In genomic region chr22:19691721-19692341, GRCh38 we compare ENCODE assay signal across 10 cellular contexts. TPM values are rescaled to one million over a fixed set of nuclear protein-coding genes. Genes with fewer than 3 reads are reported as not detected.
A peak's percentile ranks its signal among the peaks of the same experiment; 100 is the strongest.
DNase-seq lines count a peak whose midpoint lies in the region; ATAC-seq and TF ChIP-seq lines count a peak whose summit lies in the region.
"Had no signal": no experiment of that assay in that cellular context is flagged by ENCODE, and none has a peak within 500 bp of the region (broad histone marks: within the 10 kb centered on the region; RNA-seq: fewer than 3 reads in every experiment).

No MANE protein-coding gene starts in this region.

- H3K36me3 ChIP-seq in BJ (ENCODE audit: control insufficient read depth, insufficient read depth, low read length), result no peaks in the 10 kb centered on the region
- no peaks in the 10 kb centered on the region for H3K36me3 ChIP-seq in Peyer's patch
- no peaks in the 10 kb centered on the region for H3K36me3 ChIP-seq in osteoblast (ENCODE audit: insufficient read depth, low read length)

- H3K4me1 ChIP-seq in Peyer's patch (no peaks in the 10 kb centered on the region), osteoblast (ENCODE audit: insufficient read depth, low read length) (peaks cover 4% of the 10 kb centered on the region)

- CTCF ChIA-PET in BJ (lab: Yijun Ruan, JAX), result interaction anchor here (1.2 to 2.3 kb wide), 2 partner anchors 12 to 25 kb away, joined by 4 to 15 read pairs; no protein-coding TSS in a partner anchor

- H3K4me3 ChIP-seq in BJ (ENCODE audit: low read depth, low read length) (no peak overlapping the region), Peyer's patch (peak overlapping the region in 1 of 4 donors; percentile 2), fibroblast of mammary gland (ENCODE audit: control insufficient read depth, low read depth, low read length) (peak overlapping the region; percentile 34), osteoblast (ENCODE audit: insufficient read depth, low read length) (peak overlapping the region; percentile 40)

- no peak for TF ChIP-seq POLR2A in Peyer's patch (IDR thresholded peaks at IDR 0.05)

- no peaks in the 10 kb centered on the region for H4K20me1 ChIP-seq in osteoblast (ENCODE audit: insufficient read depth, low read length)

- H3K27me3 ChIP-seq in BJ (ENCODE audit: control insufficient read depth, insufficient read depth, low read length) (peaks cover 13% of the 10 kb centered on the region), Peyer's patch (no peaks in the 10 kb centered on the region), osteoblast (ENCODE audit: insufficient read depth, low read length) (peaks cover 23% of the 10 kb centered on the region)

- H3K9me3 ChIP-seq in Peyer's patch (no peaks in the 10 kb centered on the region), osteoblast (ENCODE audit: low read depth, low read length) (no peaks in the 10 kb centered on the region)

- H3K27ac ChIP-seq in Peyer's patch (no peak overlapping the region), osteoblast (ENCODE audit: low read depth, low read length) (no peak overlapping the region)
- H3K27ac ChIP-seq: KMS-11 had no signal

- POLR2A ChIA-PET in BJ (lab: Charles Lee), result interaction anchor here (0.5 kb wide), 1 partner anchor 149 kb away, joined by 11 read pairs; no protein-coding TSS in a partner anchor

- ATAC-seq in GM21360 (IDR thresholded peaks at IDR 0.05; ENCODE audit: unreplicated experiment), result no peak
- ATAC-seq in HG02973 (IDR thresholded peaks at IDR 0.05; ENCODE audit: unreplicated experiment), result no peak

- no peaks in the 10 kb centered on the region for H3K79me2 ChIP-seq in osteoblast (ENCODE audit: insufficient read depth, low read length)

- H2AFZ ChIP-seq in osteoblast (ENCODE audit: low read length), result peak overlapping the region; percentile 88

- TF ChIP-seq CTCF in BJ (IDR thresholded peaks at IDR 0.05; ENCODE audit: insufficient read depth, low read depth, low read length), result no peak
- TF ChIP-seq CTCF in Peyer's patch (IDR thresholded peaks at IDR 0.05), result no peak
- TF ChIP-seq CTCF in fibroblast of mammary gland (conservative IDR thresholded peaks at IDR 0.05; ENCODE audit: control insufficient read depth, insufficient read depth, low read depth, low read length), result no peak
- TF ChIP-seq CTCF in osteoblast (IDR thresholded peaks at IDR 0.05; ENCODE audit: extremely low read depth, low read depth, low read length), result no peak

- DNase-seq in BJ (ENCODE audit: low read depth), result peak; percentile 22
- peak in 2 of 3 donors; percentile 45 to 47 for DNase-seq in Peyer's patch
- DNase-seq in fibroblast of mammary gland (ENCODE audit: low read depth), result peak; percentile 79
- DNase-seq in osteoblast (ENCODE audit: insufficient read length, low spot score, missing footprints), result peak; percentile 87
- no peak for DNase-seq in GM19240 (ENCODE audit: insufficient read length, low spot score)
- DNase-seq in stimulated activated CD4-positive, alpha-beta T cell treated with anti-CD3 and anti-CD28 coated beads, Interleukin-4, amount 100 ng/mL, for 1 hour, result no peak
- DNase-seq: activated gamma-delta T cell treated with Interleukin-2 at 50 U/mL for 16 hours had no signal

- peak overlapping the region; percentile 59 for H3K4me2 ChIP-seq in osteoblast (ENCODE audit: insufficient read depth, low read length)
- H3K4me2 ChIP-seq: KMS-11 had no signal

RNA-seq across cellular contexts. Expression of gene SEPTIN5, which starts 22.5 kb away (rescaled TPM):
- 21.0 and 38.8 TPM in 2 replicates for polyA plus RNA-seq in BJ (2011; rRNA removed)
- 30.5 and 33.7 TPM in 2 replicates for polyA minus RNA-seq in BJ (2011; rRNA and poly(A)+ RNA removed)
- total RNA-seq in Peyer's patch (10 to 100 TPM in 1 of 4 donors, 1 to 10 TPM in 3; 2.8 to 20.6 (median 5.0) TPM), osteoblast (11.2 and 14.5 TPM in 2 replicates)

RNA-seq across cellular contexts. Expression of gene GP1BB, which starts 31.5 kb away (rescaled TPM):
- polyA plus RNA-seq in BJ (2011; rRNA removed), result 1.3 and 4.2 TPM in 2 replicates
- polyA minus RNA-seq in BJ (2011; rRNA and poly(A)+ RNA removed), result 0.95 and 1.2 TPM in 2 replicates
- total RNA-seq in Peyer's patch, result 1 to 10 TPM; 1.1 to 9.1 (median 2.0) TPM
- total RNA-seq in osteoblast, result 0.88 and 1.8 TPM in 2 replicates

Comparison
In these comparisons a context has a peak if more than half of its experiments do, and no peak if none do; other contexts are left out.
1. DNase-seq: peak in BJ (single experiment), Peyer's patch (2 of 3), fibroblast of mammary gland (single experiment) and osteoblast (single experiment); none in GM19240 (single experiment) and stimulated activated CD4-positive, alpha-beta T cell treated with anti-CD3 and anti-CD28 coated beads, Interleukin-4, amount 100 ng/mL, for 1 hour (single experiment).